Comparison of ENCODE assay signal across 12 cellular contexts in the genomic region with DNA sequence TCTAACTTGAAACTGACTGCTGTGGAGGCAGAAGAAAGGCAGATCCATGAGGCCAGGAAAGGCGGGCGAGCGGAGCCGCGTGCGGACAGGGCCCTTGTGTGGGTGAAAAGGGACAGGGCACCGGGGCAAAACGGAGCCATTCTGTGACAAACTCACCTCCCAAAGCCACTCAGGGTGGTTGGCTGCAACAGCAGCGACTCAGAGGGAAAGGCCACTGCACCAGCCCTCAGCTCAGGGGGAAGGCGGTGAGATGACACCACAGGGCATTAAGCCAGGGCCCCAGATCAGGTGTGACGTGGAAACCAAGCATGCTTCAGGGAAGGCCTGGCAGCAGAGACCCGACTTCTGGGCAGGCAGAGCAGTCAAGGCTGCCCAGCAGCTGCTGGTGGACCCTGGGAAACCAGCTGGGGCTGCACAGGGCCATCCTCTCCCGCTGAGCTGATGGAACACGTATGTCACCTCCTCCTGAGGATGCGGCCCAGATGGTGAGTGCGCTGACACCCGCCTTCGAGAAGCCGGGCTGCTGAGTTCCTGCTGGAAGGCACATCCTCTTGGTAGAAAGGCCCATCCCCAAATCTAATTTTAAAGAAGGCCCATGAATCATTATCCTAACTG.
DNase-seq lines count a peak whose midpoint lies in the region; ATAC-seq and TF ChIP-seq lines count a peak whose summit lies in the region.
"Had no signal": no experiment of that assay in that cellular context is flagged by ENCODE, and none has a peak within 500 bp of the region (broad histone marks: within the 10 kb centered on the region; RNA-seq: fewer than 3 reads in every experiment).

No MANE protein-coding gene starts in this region.

- no peak for TF ChIP-seq POLR2A in gastroesophageal sphincter (IDR thresholded peaks at IDR 0.05)
- TF ChIP-seq POLR2A in stomach (IDR thresholded peaks at IDR 0.05) = no peak

- POLR2A ChIA-PET in CD8-positive, alpha-beta memory T cell (lab: Charles Lee) = no interaction called here

- peak overlapping the region; percentile 35 for H3K4me3 Mint-ChIP-seq in activated naive CD4-positive, alpha-beta T cell treated with anti-CD3 and anti-CD28 coated beads, Interleukin-2, amount 10 ng/mL, durations not matched to agents 7 days and 5 days
- no peak overlapping the region for H3K4me3 Mint-ChIP-seq in CD8-positive, alpha-beta memory T cell
- H3K4me3 Mint-ChIP-seq: nephron progenitor cell had no signal

- no peaks in the 10 kb centered on the region for H3K27me3 Mint-ChIP-seq in activated naive CD4-positive, alpha-beta T cell treated with anti-CD3 and anti-CD28 coated beads, Interleukin-2, amount 10 ng/mL, durations not matched to agents 7 days and 5 days
- peaks cover 0 to 1% of the 10 kb centered on the region in 2 donors for H3K27me3 Mint-ChIP-seq in CD8-positive, alpha-beta memory T cell

- peak overlapping the region; percentile 97 for H3K27ac Mint-ChIP-seq in activated naive CD4-positive, alpha-beta T cell treated with anti-CD3 and anti-CD28 coated beads, Interleukin-2, amount 10 ng/mL, durations not matched to agents 7 days and 5 days
- H3K27ac Mint-ChIP-seq in CD8-positive, alpha-beta memory T cell = peak overlapping the region in 1 of 8 donors; percentile 65
- H3K27ac Mint-ChIP-seq: nephron progenitor cell had no signal

- H3K36me3 ChIP-seq in gastroesophageal sphincter = peaks cover 0 to 12% of the 10 kb centered on the region in 2 donors
- peaks cover 0 to 9% (median 9%) of the 10 kb centered on the region in 4 donors for H3K36me3 ChIP-seq in stomach
- no peaks in the 10 kb centered on the region for H3K36me3 ChIP-seq in CD8-positive, alpha-beta memory T cell (ENCODE audit: insufficient read depth, low read length)

- CTCF ChIA-PET in activated naive CD4-positive, alpha-beta T cell treated with anti-CD3 and anti-CD28 coated beads, Interleukin-2, amount 10 ng/mL, durations not matched to agents 7 days and 5 days (lab: Charles Lee) = interaction anchor here (1.5 kb wide), 1 partner anchor 12 kb away, joined by 6 read pairs; no protein-coding TSS in a partner anchor
- CTCF ChIA-PET in CD8-positive, alpha-beta memory T cell (lab: Charles Lee) = no interaction called here

- H3K9me3 ChIP-seq in gastroesophageal sphincter (peaks cover 0 to 19% (median 0%) of the 10 kb centered on the region in 3 donors), stomach (peaks cover 5 to 22% (median 15%) of the 10 kb centered on the region in 4 donors)
- peaks cover 15% of the 10 kb centered on the region for H3K9me3 ChIP-seq in CD8-positive, alpha-beta memory T cell (ENCODE audit: low read length)

- no peak overlapping the region for H3K4me3 ChIP-seq in gastroesophageal sphincter
- no peak overlapping the region for H3K4me3 ChIP-seq in stomach
- no peak overlapping the region for H3K4me3 ChIP-seq in CD8-positive, alpha-beta memory T cell (ENCODE audit: low read length)
- H3K4me3 ChIP-seq: SJSA1 had no signal

- ATAC-seq in gastroesophageal sphincter = no peak
- ATAC-seq in omental fat pad (ENCODE audit: low FRiP score) = no peak

- H3K4me1 ChIP-seq in gastroesophageal sphincter (peaks cover 0 to 34% (median 0%) of the 10 kb centered on the region in 3 donors), stomach (peaks cover 10 to 60% (median 25%) of the 10 kb centered on the region in 4 donors)
- peaks cover 17% of the 10 kb centered on the region for H3K4me1 ChIP-seq in CD8-positive, alpha-beta memory T cell (ENCODE audit: insufficient read depth, low read length)

- peaks cover 39% of the 10 kb centered on the region for H3K36me3 Mint-ChIP-seq in activated naive CD4-positive, alpha-beta T cell treated with anti-CD3 and anti-CD28 coated beads, Interleukin-2, amount 10 ng/mL, durations not matched to agents 7 days and 5 days
- peaks cover 3 to 24% (median 13%) of the 10 kb centered on the region in 3 donors for H3K36me3 Mint-ChIP-seq in CD8-positive, alpha-beta memory T cell

- no peaks in the 10 kb centered on the region for H3K27me3 ChIP-seq in gastroesophageal sphincter
- no peaks in the 10 kb centered on the region for H3K27me3 ChIP-seq in stomach
- H3K27me3 ChIP-seq in CD8-positive, alpha-beta memory T cell (ENCODE audit: insufficient read depth, low read length, poor library complexity, severe bottlenecking) = no peaks in the 10 kb centered on the region
- H3K27me3 ChIP-seq: SJSA1 had no signal

- intact Hi-C loops in stomach (cut with DNase I; ENCODE audit: low total_unique reads) = no loop called here

- TF ChIP-seq EP300 in gastroesophageal sphincter (IDR thresholded peaks at IDR 0.05) = no peak
- TF ChIP-seq EP300 in stomach (IDR thresholded peaks at IDR 0.05) = no peak

- TF ChIP-seq CTCF in gastroesophageal sphincter (IDR thresholded peaks at IDR 0.05) (no peak), stomach (IDR thresholded peaks at IDR 0.05) (no peak), omental fat pad (IDR thresholded peaks at IDR 0.05) (no peak)

- peaks cover 27% of the 10 kb centered on the region for H3K9me3 Mint-ChIP-seq in activated naive CD4-positive, alpha-beta T cell treated with anti-CD3 and anti-CD28 coated beads, Interleukin-2, amount 10 ng/mL, durations not matched to agents 7 days and 5 days
- peaks cover 12 to 28% (median 22%) of the 10 kb centered on the region in 5 donors for H3K9me3 Mint-ChIP-seq in CD8-positive, alpha-beta memory T cell

- 89 to 100% methylated on average over 3 to 16 of the region's 19 CpGs for WGBS in gastroesophageal sphincter (ENCODE audit: low coverage in 1 of 2), 2 donors
- 85 to 91% (median 89%) methylated on average over 18 to 19 of the region's 19 CpGs for WGBS in stomach, 5 donors

- peaks cover 50% of the 10 kb centered on the region for H3K4me1 Mint-ChIP-seq in activated naive CD4-positive, alpha-beta T cell treated with anti-CD3 and anti-CD28 coated beads, Interleukin-2, amount 10 ng/mL, durations not matched to agents 7 days and 5 days
- peaks cover 17 to 21% (median 18%) of the 10 kb centered on the region in 3 donors for H3K4me1 Mint-ChIP-seq in CD8-positive, alpha-beta memory T cell

- no peak for DNase-seq in activated naive CD4-positive, alpha-beta T cell treated with anti-CD3 and anti-CD28 coated beads, Interleukin-2, amount 10 ng/mL, durations not matched to agents 7 days and 5 days
- no peak for DNase-seq in activated naive CD4-positive, alpha-beta T cell (lab: John Stamatoyannopoulos, UW)
- peak; percentile 64 for DNase-seq in RPMI7951 (ENCODE audit: low read depth)
- no peak for DNase-seq in stomach
- DNase-seq in NCI-H1048 (lab: John Stamatoyannopoulos, UW) = no peak
- DNase-seq in omental fat pad (ENCODE audit: low spot score) = no peak
- no peak for DNase-seq in CD8-positive, alpha-beta memory T cell
- DNase-seq: NCI-H2227 treated with DMSO at 0.1 percent for 48 hours; nephron progenitor cell; stimulated activated CD4-positive, alpha-beta T cell treated with anti-CD3 and anti-CD28 coated beads, Interleukin-2, amount 100 ng/mL, for 24 hours had no signal

- H3K27ac ChIP-seq in gastroesophageal sphincter (peak overlapping the region in 3 of 4 donors; percentile 73 to 80 (median 74)), stomach (peak overlapping the region in 4 of 5 donors; percentile 82 to 89 (median 86))
- no peak overlapping the region for H3K27ac ChIP-seq in CD8-positive, alpha-beta memory T cell (ENCODE audit: low read depth, low read length)
- H3K27ac ChIP-seq: SJSA1 had no signal
